In genomic region chr1:2445162-2445822, GRCh38 we compare ENCODE assay signal across 16 cellular contexts. TPM values are rescaled to one million over a fixed set of nuclear protein-coding genes. Genes with fewer than 3 reads are reported as not detected.
"Had no signal": no experiment of that assay in that cellular context is flagged by ENCODE, and none has a peak within 500 bp of the region (broad histone marks: within the 10 kb centered on the region; RNA-seq: fewer than 3 reads in every experiment).

No MANE protein-coding gene starts in this region.

- H3K9me3 Mint-ChIP-seq: activated T-helper 1 cell treated with anti-CD3 and anti-CD28 coated beads, Interleukin-12 subunit alpha, Interleukin-12 subunit beta, Interleukin-2, Interleukin-4 antibody, amounts not matched to agents 30 ng/mL and 10 ng/mL and 1 ng/mL, durations not matched to agents 14 hours and 24 hours and 36 hours; naive B cell; stimulated activated naive B cell treated with anti-CD40 and anti-IgM and Interleukin-4, amounts not matched to agents 10 μg/mL and 1 μg/mL and 100 μg/mL, for 72 hours; T-cell had no signal

- H3K9me3 ChIP-seq: colonic mucosa, esophagus muscularis mucosa, left ventricle myocardium inferior, right atrium auricular region, tibial nerve had no signal

- H3K27ac ChIP-seq: colonic mucosa, esophagus muscularis mucosa, left ventricle myocardium inferior, right atrium auricular region, tibial nerve had no signal

- H3K4me3 ChIP-seq: colonic mucosa, esophagus muscularis mucosa, left ventricle myocardium inferior, right atrium auricular region, tibial nerve had no signal

- H3K4me1 ChIP-seq: colonic mucosa, left ventricle myocardium inferior, right atrium auricular region had no signal

- H3K27ac Mint-ChIP-seq: activated T-helper 1 cell treated with anti-CD3 and anti-CD28 coated beads, Interleukin-12 subunit alpha, Interleukin-12 subunit beta, Interleukin-2, Interleukin-4 antibody, amounts not matched to agents 30 ng/mL and 10 ng/mL and 1 ng/mL, durations not matched to agents 14 hours and 24 hours and 36 hours; stimulated activated naive B cell treated with anti-CD40 and anti-IgM and Interleukin-4, amounts not matched to agents 10 μg/mL and 1 μg/mL and 100 μg/mL, for 72 hours; T-cell had no signal

- DNase-seq: activated CD4-positive, alpha-beta T cell treated with anti-CD3 and anti-CD28 coated beads, Interleukin-2, amount 50 U/mL, for 1 hour; aorta; colonic mucosa; effector CD4-positive, alpha-beta T cell; hippocampal formation; kidney; left ventricle myocardium inferior; naive B cell; stimulated activated CD4-positive, alpha-beta T cell treated with anti-CD3 and anti-CD28 coated beads, Interleukin-4, amount 100 ng/mL, for 1 hour; stimulated activated naive B cell treated with anti-CD40 and anti-IgM and Interleukin-4, amounts not matched to agents 10 μg/mL and 1 μg/mL and 100 μg/mL, for 72 hours; T-cell; T-helper 9 cell had no signal

- H3K36me3 ChIP-seq: colonic mucosa, esophagus muscularis mucosa, left ventricle myocardium inferior, right atrium auricular region, tibial nerve had no signal

- H3K36me3 Mint-ChIP-seq: naive B cell; stimulated activated naive B cell treated with anti-CD40 and anti-IgM and Interleukin-4, amounts not matched to agents 10 μg/mL and 1 μg/mL and 100 μg/mL, for 72 hours; T-cell had no signal

- ATAC-seq: stimulated activated naive B cell treated with anti-CD40 and anti-IgM and Interleukin-4, amounts not matched to agents 10 μg/mL and 1 μg/mL and 100 μg/mL, for 72 hours; T-cell had no signal

- H3K4me3 Mint-ChIP-seq: activated T-helper 1 cell treated with anti-CD3 and anti-CD28 coated beads, Interleukin-12 subunit alpha, Interleukin-12 subunit beta, Interleukin-2, Interleukin-4 antibody, amounts not matched to agents 30 ng/mL and 10 ng/mL and 1 ng/mL, durations not matched to agents 14 hours and 24 hours and 36 hours; stimulated activated naive B cell treated with anti-CD40 and anti-IgM and Interleukin-4, amounts not matched to agents 10 μg/mL and 1 μg/mL and 100 μg/mL, for 72 hours; T-cell had no signal

- H3K4me1 Mint-ChIP-seq: naive B cell; stimulated activated naive B cell treated with anti-CD40 and anti-IgM and Interleukin-4, amounts not matched to agents 10 μg/mL and 1 μg/mL and 100 μg/mL, for 72 hours; T-cell had no signal

- FAIRE-seq: kidney had no signal

RNA-seq across cellular contexts. Expression of gene PLCH2, which starts 30.8 kb away (rescaled TPM):
- polyA plus RNA-seq: aorta had no signal
